16 cellular contexts compared by ENCODE assay signal in genomic region chr13:112996671-112997091, GRCh38. TPM values are rescaled to one million over a fixed set of nuclear protein-coding genes. Genes with fewer than 3 reads are reported as not detected.
"Had no signal": no experiment of that assay in that cellular context is flagged by ENCODE, and none has a peak within 500 bp of the region (broad histone marks: within the 10 kb centered on the region; RNA-seq: fewer than 3 reads in every experiment).

No MANE protein-coding gene starts in this region.

- H3K27ac Mint-ChIP-seq: activated naive CD8-positive, alpha-beta T cell treated with anti-CD3 and anti-CD28 coated beads, Interleukin-2, amount 10 ng/mL, durations not matched to agents 7 days and 5 days; activated T-helper 1 cell treated with anti-CD3 and anti-CD28 coated beads, Interleukin-12 subunit alpha, Interleukin-12 subunit beta, Interleukin-2, Interleukin-4 antibody, amounts not matched to agents 30 ng/mL and 10 ng/mL and 1 ng/mL, durations not matched to agents 14 hours and 24 hours and 36 hours; mesothelial cell of epicardium; naive thymus-derived CD8-positive, alpha-beta T cell; stimulated activated naive B cell treated with anti-CD40 and anti-IgM and Interleukin-4, amounts not matched to agents 10 μg/mL and 1 μg/mL and 100 μg/mL, for 72 hours had no signal

- H3K36me3 Mint-ChIP-seq: activated naive CD8-positive, alpha-beta T cell treated with anti-CD3 and anti-CD28 coated beads, Interleukin-2, amount 10 ng/mL, durations not matched to agents 7 days and 5 days; mesothelial cell of epicardium had no signal

- H3K4me1 ChIP-seq: ascending aorta had no signal

- H3K4me1 Mint-ChIP-seq: activated naive CD8-positive, alpha-beta T cell treated with anti-CD3 and anti-CD28 coated beads, Interleukin-2, amount 10 ng/mL, durations not matched to agents 7 days and 5 days had no signal

- H3K9me3 Mint-ChIP-seq: activated naive CD8-positive, alpha-beta T cell treated with anti-CD3 and anti-CD28 coated beads, Interleukin-2, amount 10 ng/mL, durations not matched to agents 7 days and 5 days; activated T-helper 1 cell treated with anti-CD3 and anti-CD28 coated beads, Interleukin-12 subunit alpha, Interleukin-12 subunit beta, Interleukin-2, Interleukin-4 antibody, amounts not matched to agents 30 ng/mL and 10 ng/mL and 1 ng/mL, durations not matched to agents 14 hours and 24 hours and 36 hours; mesothelial cell of epicardium; naive thymus-derived CD8-positive, alpha-beta T cell; stimulated activated naive B cell treated with anti-CD40 and anti-IgM and Interleukin-4, amounts not matched to agents 10 μg/mL and 1 μg/mL and 100 μg/mL, for 72 hours had no signal

- H3K36me3 ChIP-seq: ascending aorta, neutrophil, right atrium auricular region, tibial nerve, vagina had no signal

- H3K9me3 ChIP-seq: ascending aorta, neutrophil, right atrium auricular region, tibial nerve, vagina had no signal

- H3K27me3 ChIP-seq: ascending aorta, right atrium auricular region, vagina had no signal

- ATAC-seq: naive thymus-derived CD8-positive, alpha-beta T cell; stimulated activated naive B cell treated with anti-CD40 and anti-IgM and Interleukin-4, amounts not matched to agents 10 μg/mL and 1 μg/mL and 100 μg/mL, for 72 hours had no signal

- DNase-seq: activated CD4-positive, CD25-positive, alpha-beta regulatory T cell treated with anti-CD3 and anti-CD28 coated beads, Interleukin-2, amount 50 U/mL, for 72 hours; activated naive CD8-positive, alpha-beta T cell treated with anti-CD3 and anti-CD28 coated beads, Interleukin-2, amount 10 ng/mL, durations not matched to agents 7 days and 5 days; foreskin fibroblast; naive thymus-derived CD8-positive, alpha-beta T cell; posterior cingulate gyrus; stimulated activated CD4-positive, alpha-beta T cell treated with anti-CD3 and anti-CD28 coated beads, Interleukin-15, amount 100 ng/mL, for 24 hours; stimulated activated CD4-positive, alpha-beta T cell treated with anti-CD3 and anti-CD28 coated beads, Interleukin-4, amount 100 ng/mL, for 1 hour; stimulated activated naive B cell treated with anti-CD40 and anti-IgM and Interleukin-4, amounts not matched to agents 10 μg/mL and 1 μg/mL and 100 μg/mL, for 72 hours; SW 1271 had no signal

- H3K27me3 Mint-ChIP-seq: activated naive CD8-positive, alpha-beta T cell treated with anti-CD3 and anti-CD28 coated beads, Interleukin-2, amount 10 ng/mL, durations not matched to agents 7 days and 5 days had no signal

- H3K27ac ChIP-seq: ascending aorta, neutrophil, tibial nerve, vagina had no signal

- H3K4me3 ChIP-seq: ascending aorta, right atrium auricular region, tibial nerve, vagina had no signal

- H3K4me3 Mint-ChIP-seq: activated naive CD8-positive, alpha-beta T cell treated with anti-CD3 and anti-CD28 coated beads, Interleukin-2, amount 10 ng/mL, durations not matched to agents 7 days and 5 days; activated T-helper 1 cell treated with anti-CD3 and anti-CD28 coated beads, Interleukin-12 subunit alpha, Interleukin-12 subunit beta, Interleukin-2, Interleukin-4 antibody, amounts not matched to agents 30 ng/mL and 10 ng/mL and 1 ng/mL, durations not matched to agents 14 hours and 24 hours and 36 hours; mesothelial cell of epicardium; naive thymus-derived CD8-positive, alpha-beta T cell; stimulated activated naive B cell treated with anti-CD40 and anti-IgM and Interleukin-4, amounts not matched to agents 10 μg/mL and 1 μg/mL and 100 μg/mL, for 72 hours had no signal

RNA-seq across cellular contexts. Expression of gene MCF2L, which starts 27.7 kb away (rescaled TPM):
- total RNA-seq: activated T-helper 1 cell treated with anti-CD3 and anti-CD28 coated beads, Interleukin-12 subunit alpha, Interleukin-12 subunit beta, Interleukin-2, Interleukin-4 antibody, amounts not matched to agents 30 ng/mL and 10 ng/mL and 1 ng/mL, durations not matched to agents 14 hours and 24 hours and 36 hours had no signal
